ENCODE assay signal across 8 cellular contexts in the genomic region with DNA sequence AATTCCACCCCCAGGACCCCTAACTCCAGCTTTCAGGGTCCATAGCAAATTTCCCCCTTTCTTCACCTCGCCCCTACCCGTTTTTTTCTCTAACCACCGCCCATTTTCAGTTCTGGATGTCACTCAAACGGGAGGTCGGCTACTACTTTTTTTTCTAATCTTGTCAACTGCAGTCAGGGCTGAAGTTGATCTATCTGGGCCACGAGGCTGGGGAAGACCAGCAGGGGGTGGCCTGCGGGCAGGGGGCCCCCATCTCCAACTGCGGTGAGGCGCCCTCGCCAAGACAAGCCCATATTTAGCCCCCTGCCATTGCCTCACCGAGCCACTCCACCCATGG. TPM values are rescaled to one million over a fixed set of nuclear protein-coding genes. Genes with fewer than 3 reads are reported as not detected.
DNase-seq lines count a peak whose midpoint lies in the region; ATAC-seq and TF ChIP-seq lines count a peak whose summit lies in the region.

No MANE protein-coding gene starts in this region.

- no peaks in the 10 kb centered on the region for H3K27me3 ChIP-seq in right atrium auricular region
- H3K27me3 ChIP-seq in thyroid gland, result no peaks in the 10 kb centered on the region

- no peaks in the 10 kb centered on the region for H3K9me3 Mint-ChIP-seq in activated CD4-positive, alpha-beta memory T cell treated with anti-CD3 and anti-CD28 coated beads for 36 hours

- H3K9me3 ChIP-seq in right atrium auricular region, result no peaks in the 10 kb centered on the region
- H3K9me3 ChIP-seq in iPS-18c (ENCODE audit: control insufficient read depth, insufficient read depth, low read length), result no peaks in the 10 kb centered on the region
- H3K9me3 ChIP-seq in thyroid gland, result no peaks in the 10 kb centered on the region

- ATAC-seq in HG03045 (IDR thresholded peaks at IDR 0.05; ENCODE audit: unreplicated experiment), result peak; percentile 23

- H3K27ac Mint-ChIP-seq in activated CD4-positive, alpha-beta memory T cell treated with anti-CD3 and anti-CD28 coated beads for 36 hours, result no peak overlapping the region

- peaks cover 35% of the 10 kb centered on the region for H3K27me3 Mint-ChIP-seq in activated CD4-positive, alpha-beta memory T cell treated with anti-CD3 and anti-CD28 coated beads for 36 hours

- no peak for TF ChIP-seq POLR2A in thyroid gland (IDR thresholded peaks at IDR 0.05)

- H3K4me3 Mint-ChIP-seq in activated CD4-positive, alpha-beta memory T cell treated with anti-CD3 and anti-CD28 coated beads for 36 hours, result peak overlapping the region; percentile 75

- no peaks in the 10 kb centered on the region for H3K36me3 Mint-ChIP-seq in activated CD4-positive, alpha-beta memory T cell treated with anti-CD3 and anti-CD28 coated beads for 36 hours

- H3K4me1 ChIP-seq in right atrium auricular region (peaks cover 0 to 39% of the 10 kb centered on the region in 2 donors), thyroid gland (peaks cover 7 to 9% of the 10 kb centered on the region in 2 donors)

- no peaks in the 10 kb centered on the region for H3K36me3 ChIP-seq in right atrium auricular region
- H3K36me3 ChIP-seq in thyroid gland, result no peaks in the 10 kb centered on the region

- 1 to 3% methylated on average over 11 of the region's 11 CpGs for WGBS in thyroid gland, 2 donors

- no peak for TF ChIP-seq CTCF in right atrium auricular region (IDR thresholded peaks at IDR 0.05)
- no peak for TF ChIP-seq CTCF in thyroid gland (IDR thresholded peaks at IDR 0.05)

- peak overlapping the region; percentile 94 to 95 for H3K27ac ChIP-seq in right atrium auricular region
- peak overlapping the region in 2 of 3 donors; percentile 74 to 87 for H3K27ac ChIP-seq in thyroid gland

- DNase-seq in right atrium auricular region (ENCODE audit: low spot score) (no peak), cardiac septum (ENCODE audit: low spot score) (no peak), thyroid gland (no peak), MV-4-11 (lab: John Stamatoyannopoulos, UW) (no peak), EL (no peak)
- DNase-seq in activated CD4-positive, alpha-beta memory T cell treated with anti-CD3 and anti-CD28 coated beads for 36 hours, result no peak

- peaks cover 14% of the 10 kb centered on the region for H3K4me1 Mint-ChIP-seq in activated CD4-positive, alpha-beta memory T cell treated with anti-CD3 and anti-CD28 coated beads for 36 hours (ENCODE audit: low read depth)

- POLR2A ChIA-PET in activated CD4-positive, alpha-beta memory T cell treated with anti-CD3 and anti-CD28 coated beads for 36 hours (lab: Charles Lee), result no interaction called here

- H3K4me3 ChIP-seq in right atrium auricular region (peak overlapping the region; percentile 84 to 97), iPS-18c (ENCODE audit: insufficient read depth, low read depth, low read length) (peak overlapping the region; percentile 86), thyroid gland (replicated peaks in 1 of 3) (peak overlapping the region; percentile 51 to 77 (median 75))

- intact Hi-C loops in cardiac septum (cut with DNase I) (loop anchor here (2.0 to 5.0 kb wide), 5 partner anchors 85 to 455 kb away; no protein-coding TSS in a partner anchor), thyroid gland (cut with DNase I) (loop anchor here (5.0 kb wide), 1 partner anchor 330 kb away; no protein-coding TSS in a partner anchor)
- intact Hi-C loops in activated CD4-positive, alpha-beta memory T cell treated with anti-CD3 and anti-CD28 coated beads for 36 hours (cut with micrococcal nuclease), result loop anchor here (1.0 to 5.0 kb wide), 3 partner anchors 12 to 563 kb away; a partner anchor contains a TSS

- CTCF ChIA-PET in activated CD4-positive, alpha-beta memory T cell treated with anti-CD3 and anti-CD28 coated beads for 36 hours (lab: Charles Lee), result interaction anchor here (4.5 kb wide), 1 partner anchor 10 kb away, joined by 23 read pairs; no protein-coding TSS in a partner anchor

RNA-seq across cellular contexts. Expression of a gene that starts 0.7 kb away (rescaled TPM):
- 10 to 100 TPM; 39.0 to 57.2 TPM for total RNA-seq in right atrium auricular region
- total RNA-seq in cardiac septum, result 68.9 TPM
- total RNA-seq in activated CD4-positive, alpha-beta memory T cell treated with anti-CD3 and anti-CD28 coated beads for 36 hours, result 1 to 10 TPM; 2.7 to 3.0 TPM
- 10 to 100 TPM; 23.6 to 86.3 (median 42.0) TPM for total RNA-seq in thyroid gland

RNA-seq across cellular contexts. Expression of a gene that starts 53.2 kb away (rescaled TPM):
- total RNA-seq in right atrium auricular region, result 10 to 100 TPM; 16.2 to 23.2 TPM
- total RNA-seq in cardiac septum, result 34.4 TPM
- 10 to 100 TPM; 25.5 to 37.3 TPM for total RNA-seq in activated CD4-positive, alpha-beta memory T cell treated with anti-CD3 and anti-CD28 coated beads for 36 hours
- total RNA-seq in thyroid gland, result 10 to 100 TPM; 29.0 to 77.3 (median 38.4) TPM

Comparison
In these comparisons a context has a peak if more than half of its experiments do, and no peak if none do; other contexts are left out.
1. RNA of a gene that starts 0.7 kb away (total RNA-seq): 68.9 TPM in cardiac septum (single experiment), 39.0 to 57.2 TPM in right atrium auricular region and 23.6 to 86.3 TPM in thyroid gland; 2.7 to 3.0 TPM in activated CD4-positive, alpha-beta memory T cell treated with anti-CD3 and anti-CD28 coated beads for 36 hours; every median in the first group is over 4 times any median in the second.
2. Peak in every context shown above with its lines, with median percentiles within 50 percentile points of each other: H3K4me3 ChIP-seq.